ENCODE assay signal across 29 cellular contexts in the genomic region with DNA sequence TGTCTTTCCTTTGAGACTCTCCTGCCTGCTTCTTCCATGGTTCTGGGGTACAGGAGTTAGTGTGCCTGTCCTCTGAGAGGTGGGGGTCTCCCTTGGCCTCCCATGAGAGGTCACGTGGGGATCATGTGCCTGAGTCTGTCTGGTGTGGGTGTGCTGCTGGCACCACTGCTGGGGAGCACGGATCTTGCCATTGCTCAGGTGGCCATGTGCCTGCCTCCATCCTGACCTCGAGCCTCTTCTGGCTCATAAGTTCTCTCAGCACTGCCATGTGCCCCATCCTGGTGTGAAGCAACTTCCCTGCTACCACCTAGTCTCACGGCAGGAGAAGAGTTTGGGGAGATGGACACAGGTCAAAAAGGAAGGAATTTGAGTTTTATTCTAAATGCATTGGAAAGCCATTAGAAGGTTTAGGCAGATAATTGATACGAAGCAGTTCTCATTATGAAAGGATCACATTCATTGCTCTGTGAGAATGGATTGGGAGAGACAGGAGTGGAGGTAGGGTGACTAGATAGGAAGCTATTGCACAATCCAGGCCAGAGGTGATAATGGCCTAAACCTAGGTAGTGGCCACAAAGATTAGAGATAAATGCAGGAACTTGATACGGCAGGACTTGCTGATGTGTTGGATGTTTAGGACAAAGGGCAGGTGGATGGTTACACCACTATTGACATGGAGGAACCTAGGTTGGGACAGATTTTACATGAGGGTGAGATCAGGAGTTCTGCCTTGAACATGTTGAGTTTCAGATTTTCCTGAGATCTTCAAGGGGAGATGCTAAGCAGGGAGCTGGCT.
"Had no signal": no experiment of that assay in that cellular context is flagged by ENCODE, and none has a peak within 500 bp of the region (broad histone marks: within the 10 kb centered on the region; RNA-seq: fewer than 3 reads in every experiment).

No MANE protein-coding gene starts in this region.

- FAIRE-seq: endometrium had no signal

- H2AFZ ChIP-seq: neural progenitor cell had no signal

- H3K36me3 ChIP-seq: esophagus squamous epithelium, heart right ventricle, neural progenitor cell, prostate gland, right atrium auricular region, sigmoid colon, tibial artery, upper lobe of left lung, uterus had no signal

- H3K9me3 ChIP-seq: esophagus squamous epithelium, prostate gland, right atrium auricular region, sigmoid colon, testis, tibial artery, upper lobe of left lung, uterus had no signal

- H3K4me2 ChIP-seq: neural progenitor cell had no signal

- H3K27ac ChIP-seq: esophagus squamous epithelium, heart right ventricle, neural progenitor cell, prostate gland, right atrium auricular region, sigmoid colon, testis, tibial artery, upper lobe of left lung, uterus had no signal

- H3K4me3 ChIP-seq: esophagus squamous epithelium, heart right ventricle, lung, neural progenitor cell, prostate gland, right atrium auricular region, sigmoid colon, testis, tibial artery, upper lobe of left lung, uterus had no signal

- H3K27me3 ChIP-seq: esophagus squamous epithelium, neural progenitor cell, right atrium auricular region, sigmoid colon, testis, tibial artery, upper lobe of left lung, uterus had no signal

- H3K4me1 ChIP-seq: esophagus squamous epithelium, heart right ventricle, neural progenitor cell, prostate gland, right atrium auricular region, sigmoid colon, testis, tibial artery, upper lobe of left lung, uterus had no signal

- ATAC-seq: effector memory CD8-positive, alpha-beta T cell; heart right ventricle; left colon; left ventricle myocardium superior; stimulated activated memory B cell treated with anti-CD40 and anti-IgM and Interleukin-4, amounts not matched to agents 10 μg/mL and 1 μg/mL and 100 μg/mL, for 72 hours; stimulated activated naive CD8-positive, alpha-beta T cell treated with anti-CD3 and anti-CD28 coated beads, Interleukin-15, Interleukin-2, amounts not matched to agents 100 U/mL and 50 U/mL, for 24 hours had no signal

- DNase-seq: cortex of kidney; effector memory CD8-positive, alpha-beta T cell; erythroblast; esophagus squamous epithelium; foreskin melanocyte; glutamatergic neuron; heart right ventricle; hypothalamus; immature natural killer cell; islet precursor cell; kidney glomerular epithelial cell; left colon; left ventricle myocardium superior; nucleus accumbens; sigmoid colon; stimulated activated CD4-positive, alpha-beta T cell treated with anti-CD3 and anti-CD28 coated beads, Interleukin-2, amount 100 ng/mL, for 24 hours; stimulated activated CD4-positive, alpha-beta T cell treated with anti-CD3 and anti-CD28 coated beads, Interleukin-4, amount 100 ng/mL, for 4 hours; stimulated activated naive CD8-positive, alpha-beta T cell treated with anti-CD3 and anti-CD28 coated beads, Interleukin-15, Interleukin-2, amounts not matched to agents 100 U/mL and 50 U/mL, for 24 hours; substantia nigra; testis; tibial artery; upper lobe of left lung; uterus had no signal

- H3K9ac ChIP-seq: neural progenitor cell had no signal
